ENCODE assay signal across 8 cellular contexts in the genomic region with DNA sequence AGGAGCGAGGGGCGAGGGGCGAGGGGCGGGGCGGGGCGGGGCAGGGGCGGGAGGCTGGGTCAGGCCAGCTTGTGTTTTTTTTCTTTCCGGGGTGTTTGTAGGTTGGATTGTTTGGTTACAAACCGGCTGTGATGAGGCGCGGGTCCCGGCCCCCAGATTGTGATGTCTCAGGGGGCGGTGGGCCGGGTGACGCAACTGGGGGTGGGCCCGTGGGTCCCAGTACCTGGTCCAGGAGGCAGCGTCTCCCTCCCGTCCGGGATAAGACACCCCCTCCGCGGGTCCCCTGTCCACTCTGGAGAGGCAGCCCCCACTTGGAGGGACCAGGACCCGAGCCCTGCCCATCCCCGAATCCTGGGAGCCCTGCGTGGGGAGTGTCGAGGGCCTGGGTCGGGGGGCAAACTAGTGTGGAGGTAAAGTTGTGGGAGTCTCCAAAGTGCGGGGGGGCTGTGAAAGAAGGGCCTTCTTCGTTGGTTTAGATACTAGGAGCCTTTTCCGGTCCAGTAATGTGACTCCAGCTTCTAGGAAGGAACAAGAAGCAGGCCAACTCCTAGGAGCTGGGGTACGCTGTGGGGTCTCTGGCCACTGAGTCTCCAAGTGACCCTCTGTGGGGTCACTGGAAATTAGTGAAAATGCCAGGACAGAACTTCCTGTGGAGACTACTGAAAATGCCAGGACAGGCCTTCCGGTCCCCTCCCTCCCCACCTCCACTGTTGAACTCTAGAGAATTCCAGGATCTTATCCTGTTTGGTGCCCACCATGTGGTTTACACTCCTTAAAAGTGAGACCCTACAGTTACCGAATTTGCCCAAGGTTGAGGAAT. TPM values are rescaled to one million over a fixed set of nuclear protein-coding genes. Genes with fewer than 3 reads are reported as not detected.
DNase-seq lines count a peak whose midpoint lies in the region; ATAC-seq and TF ChIP-seq lines count a peak whose summit lies in the region.

No MANE protein-coding gene starts in this region.

- peak overlapping the region; percentile 40 for H3K4me3 ChIP-seq in fibroblast of pulmonary artery (replicated peaks; ENCODE audit: low read depth, low read length)
- peak overlapping the region; percentile 43 to 53 (median 48) for H3K4me3 ChIP-seq in gastrocnemius medialis

- DNase-seq in NCI-H1105 treated with DMSO at 0.1 percent for 48 hours (lab: John Stamatoyannopoulos, UW) (peak; percentile 27), NCI-H1105 (lab: John Stamatoyannopoulos, UW) (no peak), RWPE1 (ENCODE audit: low spot score) (no peak), fibroblast of pulmonary artery (ENCODE audit: low read depth) (no peak), gastrocnemius medialis (no peak), cortex of kidney (lab: John Stamatoyannopoulos, UW) (no peak), T1000 (lab: John Stamatoyannopoulos, UW) (no peak)

- no peak for TF ChIP-seq CTCF in RWPE1 (conservative IDR thresholded peaks at IDR 0.05; ENCODE audit: low read depth)
- TF ChIP-seq CTCF in fibroblast of pulmonary artery (IDR thresholded peaks at IDR 0.05; ENCODE audit: low read length, missing control alignments) = no peak
- no peak for TF ChIP-seq CTCF in gastrocnemius medialis (IDR thresholded peaks at IDR 0.05 in 4 of 5, conservative IDR thresholded peaks at IDR 0.05 in 1 of 5)

- H3K4me1 ChIP-seq in gastrocnemius medialis = peaks cover 13% of the 10 kb centered on the region in 2 donors

- no peak for TF ChIP-seq POLR2A in gastrocnemius medialis (IDR thresholded peaks at IDR 0.05)

- ATAC-seq in gastrocnemius medialis = peak; percentile 12 to 16
- no peak for ATAC-seq in HG02763 (IDR thresholded peaks at IDR 0.05; ENCODE audit: unreplicated experiment)

- CTCF ChIA-PET in RWPE1 (lab: Yijun Ruan, JAX) = interaction anchor here (0.6 kb wide), 1 partner anchor 248 kb away, joined by 3 read pairs; no protein-coding TSS in a partner anchor

- H3K9me3 ChIP-seq in gastrocnemius medialis = no peaks in the 10 kb centered on the region

- H3K27ac ChIP-seq in RWPE1 (peak overlapping the region; percentile 78), gastrocnemius medialis (peak overlapping the region; percentile 69 to 78 (median 74))

- no peaks in the 10 kb centered on the region for H3K36me3 ChIP-seq in gastrocnemius medialis

- in situ Hi-C loops in gastrocnemius medialis (cut with MboI; ENCODE audit: low sequenced_read_pairs in 4 of 4) = no loop called here

- H3K27me3 ChIP-seq in gastrocnemius medialis = no peaks in the 10 kb centered on the region

- intact Hi-C loops in gastrocnemius medialis (cut with DNase I; ENCODE audit: low total_unique reads) = no loop called here

- POLR2A ChIA-PET in RWPE1 (lab: Yijun Ruan, JAX; ENCODE audit: low non-redundant PET) = no interaction called here

RNA-seq across cellular contexts. Expression of a gene that starts 0.6 kb away (rescaled TPM):
- 1 to 10 TPM; 3.8 to 8.8 (median 5.8) TPM for total RNA-seq in gastrocnemius medialis
